17 cellular contexts compared by ENCODE assay signal in genomic region chr11:17747131-17747955, GRCh38. TPM values are rescaled to one million over a fixed set of nuclear protein-coding genes. Genes with fewer than 3 reads are reported as not detected.
A peak's percentile ranks its signal among the peaks of the same experiment; 100 is the strongest.
DNase-seq lines count a peak whose midpoint lies in the region; ATAC-seq, FAIRE-seq and TF ChIP-seq lines count a peak whose summit lies in the region.
"Had no signal": no experiment of that assay in that cellular context is flagged by ENCODE, and none has a peak within 500 bp of the region (broad histone marks: within the 10 kb centered on the region; RNA-seq: fewer than 3 reads in every experiment).

No MANE protein-coding gene starts in this region.

- intact Hi-C loops in cardiac septum (cut with DNase I): no loop called here
- intact Hi-C loops in left ventricle myocardium superior (cut with micrococcal nuclease): no loop called here

- H3K4me3 ChIP-seq in neural progenitor cell: no peak overlapping the region
- H3K4me3 ChIP-seq: A549, SJCRH30 had no signal

- no peak for TF ChIP-seq CTCF in neural progenitor cell (IDR thresholded peaks at IDR 0.05)

- peak overlapping the region; percentile 33 for H3K27ac Mint-ChIP-seq in neural progenitor cell

- H3K36me3 ChIP-seq in neural progenitor cell: no peaks in the 10 kb centered on the region
- H3K36me3 ChIP-seq: SJCRH30 had no signal

- peaks cover 3% of the 10 kb centered on the region for H3K4me1 Mint-ChIP-seq in neural progenitor cell

- no peak for ATAC-seq in left ventricle myocardium superior
- no peak for ATAC-seq in GM18867 (IDR thresholded peaks at IDR 0.05; ENCODE audit: unreplicated experiment)
- ATAC-seq: A549 had no signal

- H3K4me3 Mint-ChIP-seq in neural progenitor cell: no peak overlapping the region

- no peak overlapping the region for H3K27ac ChIP-seq in neural progenitor cell
- H3K27ac ChIP-seq: A549, SJCRH30 had no signal

- H4K20me1 ChIP-seq in neural progenitor cell (ENCODE audit: low read depth): no peaks in the 10 kb centered on the region

- H3K4me2 ChIP-seq in neural progenitor cell: no peak overlapping the region
- H3K4me2 ChIP-seq: A549 had no signal

- H3K79me2 ChIP-seq in neural progenitor cell (ENCODE audit: low read depth): no peaks in the 10 kb centered on the region

- H3K36me3 Mint-ChIP-seq in neural progenitor cell: no peaks in the 10 kb centered on the region

- no peaks in the 10 kb centered on the region for H3K27me3 ChIP-seq in neural progenitor cell
- H3K27me3 ChIP-seq: SJCRH30 had no signal

- DNase-seq in cardiac septum (ENCODE audit: low spot score) (peak; percentile 60), left ventricle myocardium superior (no peak), astrocyte of the hippocampus (ENCODE audit: low read depth, low spot score) (peak; percentile 33), neural progenitor cell (ENCODE audit: low spot score) (no peak), urothelium cell line (ENCODE audit: low spot score) (peak; percentile 80), GM03348 (ENCODE audit: low spot score) (no peak), dermis blood vessel endothelial cell (no peak)
- DNase-seq: C1 segment of cervical spinal cord, DMS 273 treated with DMSO at 0.1 percent for 48 hours, H7, NCI-H187 treated with DMSO at 0.1 percent for 48 hours, NCI-H526 treated with DMSO at 0.1 percent for 48 hours, SJCRH30 had no signal

- no peaks in the 10 kb centered on the region for H3F3A ChIP-seq in neural progenitor cell (ENCODE audit: low read depth)

- H3K9ac ChIP-seq in neural progenitor cell: no peak overlapping the region

- H3K9me3 Mint-ChIP-seq in neural progenitor cell: no peaks in the 10 kb centered on the region

- peaks cover 7% of the 10 kb centered on the region for H3K27me3 Mint-ChIP-seq in neural progenitor cell (ENCODE audit: insufficient read depth, low read depth)

- H2AFZ ChIP-seq in neural progenitor cell (replicated peaks): no peak overlapping the region

- no peaks in the 10 kb centered on the region for H3K9me3 ChIP-seq in neural progenitor cell (ENCODE audit: low read depth)
- H3K9me3 ChIP-seq: A549, SJCRH30 had no signal

- no peaks in the 10 kb centered on the region for H3K4me1 ChIP-seq in neural progenitor cell
- H3K4me1 ChIP-seq: A549, SJCRH30 had no signal

- peak; percentile 59 for FAIRE-seq in urothelium cell line (lab: Jason Lieb, UNC)
- FAIRE-seq: A549, HTR-8/SVneo had no signal

RNA-seq across cellular contexts. Expression of gene KCNC1, which starts 12.8 kb away (rescaled TPM):
- 0.05 TPM for total RNA-seq in cardiac septum
- not detected for total RNA-seq in left ventricle myocardium superior
- 0.04 and 0.59 TPM in 2 replicates for total RNA-seq in neural progenitor cell (ENCODE audit: low replicate concordance)
- not detected in 2 replicates for total RNA-seq in dermis blood vessel endothelial cell
- total RNA-seq: H7, RPMI7951 had no signal

RNA-seq across cellular contexts. Expression of gene MYOD1, which starts 28.0 kb away (rescaled TPM):
- total RNA-seq in cardiac septum: not detected
- total RNA-seq in left ventricle myocardium superior: not detected
- total RNA-seq in neural progenitor cell (ENCODE audit: low replicate concordance): not detected in 2 replicates
- total RNA-seq in dermis blood vessel endothelial cell: not detected in 2 replicates
- total RNA-seq: H7 had no signal

Comparison
In these comparisons a context has a peak if more than half of its experiments do, and no peak if none do; other contexts are left out.
1. DNase-seq: peak in cardiac septum (single experiment), astrocyte of the hippocampus (single experiment) and urothelium cell line (single experiment); none in left ventricle myocardium superior (single experiment), neural progenitor cell (single experiment), GM03348 (single experiment) and dermis blood vessel endothelial cell (single experiment).